Comparison of ENCODE assay signal across 13 cellular contexts in the genomic region with DNA sequence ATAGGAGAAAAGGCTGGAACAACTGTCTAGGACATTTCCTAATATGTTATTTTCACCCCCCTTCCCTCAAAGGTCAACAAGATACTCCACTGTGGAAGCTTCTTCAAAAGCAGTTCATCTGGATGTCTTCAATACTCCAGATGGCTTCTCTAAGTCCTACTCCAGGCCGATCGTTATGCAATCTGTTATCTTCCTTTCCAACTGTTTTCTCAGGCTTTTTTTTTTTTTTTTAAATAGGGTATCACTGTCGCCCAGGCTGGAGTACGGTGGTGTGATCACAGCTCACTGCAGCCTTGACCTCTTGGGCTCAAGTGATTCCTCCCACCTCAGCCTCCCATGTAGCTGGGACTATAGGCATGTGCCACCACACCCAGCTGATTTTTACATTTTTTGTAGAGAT. TPM values are rescaled to one million over a fixed set of nuclear protein-coding genes. Genes with fewer than 3 reads are reported as not detected.
DNase-seq lines count a peak whose midpoint lies in the region; ATAC-seq and TF ChIP-seq lines count a peak whose summit lies in the region.
"Had no signal": no experiment of that assay in that cellular context is flagged by ENCODE, and none has a peak within 500 bp of the region (broad histone marks: within the 10 kb centered on the region; RNA-seq: fewer than 3 reads in every experiment).

No MANE protein-coding gene starts in this region.

- no peaks in the 10 kb centered on the region for H3K27me3 Mint-ChIP-seq in osteocyte (ENCODE audit: unreplicated experiment)

- H3K4me1 ChIP-seq in RWPE2 (ENCODE audit: insufficient read depth, poor library complexity, severe bottlenecking) (peaks cover 50% of the 10 kb centered on the region), esophagus squamous epithelium (peaks cover 31 to 100% (median 62%) of the 10 kb centered on the region in 3 donors)
- H3K4me1 ChIP-seq: BE2C had no signal

- peak overlapping the region; percentile 70 for H3K27ac Mint-ChIP-seq in osteocyte (ENCODE audit: unreplicated experiment)
- H3K27ac Mint-ChIP-seq: activated T-helper 1 cell treated with anti-CD3 and anti-CD28 coated beads, Interleukin-12 subunit alpha, Interleukin-12 subunit beta, Interleukin-2, Interleukin-4 antibody, amounts not matched to agents 30 ng/mL and 10 ng/mL and 1 ng/mL, durations not matched to agents 14 hours and 24 hours and 36 hours had no signal

- H3K36me3 Mint-ChIP-seq in osteocyte (ENCODE audit: unreplicated experiment): peaks cover 2% of the 10 kb centered on the region

- H3K27me3 ChIP-seq in RWPE2 (ENCODE audit: insufficient read depth, poor library complexity, severe bottlenecking) (no peaks in the 10 kb centered on the region), esophagus squamous epithelium (no peaks in the 10 kb centered on the region)
- H3K27me3 ChIP-seq: BE2C had no signal

- H3K36me3 ChIP-seq in RWPE2 (ENCODE audit: low read depth) (no peaks in the 10 kb centered on the region), esophagus squamous epithelium (no peaks in the 10 kb centered on the region)
- H3K36me3 ChIP-seq: BE2C had no signal

- DNase-seq in EH (ENCODE audit: low read depth) (peak; percentile 61), RWPE2 (ENCODE audit: low spot score) (no peak), esophagus squamous epithelium (lab: John Stamatoyannopoulos, UW) (no peak), osteocyte (ENCODE audit: extremely low spot score, unreplicated experiment) (no peak), kidney tubule cell (ENCODE audit: low spot score) (no peak), NCI-H1436 (lab: John Stamatoyannopoulos, UW) (no peak)
- DNase-seq in activated CD4-positive, alpha-beta T cell treated with anti-CD3 and anti-CD28 coated beads, Interleukin-2, amount 50 U/mL, for 1 hour: no peak
- DNase-seq in activated CD4-positive, CD25-positive, alpha-beta regulatory T cell treated with anti-CD3 and anti-CD28 coated beads, Interleukin-2, amount 50 U/mL, for 72 hours: no peak
- DNase-seq: activated CD4-positive, CD25-positive, alpha-beta regulatory T cell; BE2C; NCI-H2081 treated with DMSO at 0.1 percent for 48 hours had no signal

- no peaks in the 10 kb centered on the region for H3K9me3 ChIP-seq in RWPE2 (ENCODE audit: severe bottlenecking)
- no peaks in the 10 kb centered on the region for H3K9me3 ChIP-seq in esophagus squamous epithelium
- H3K9me3 ChIP-seq: BE2C had no signal

- H3K4me1 Mint-ChIP-seq in osteocyte (ENCODE audit: unreplicated experiment): peaks cover 82% of the 10 kb centered on the region

- H3K27ac ChIP-seq in RWPE2 (ENCODE audit: poor library complexity, severe bottlenecking) (peak overlapping the region; percentile 79), esophagus squamous epithelium (peak overlapping the region; percentile 81 to 91 (median 89))

- TF ChIP-seq CTCF in RWPE2 (IDR thresholded peaks at IDR 0.05; ENCODE audit: poor library complexity, severe bottlenecking): no peak
- no peak for TF ChIP-seq CTCF in esophagus squamous epithelium (IDR thresholded peaks at IDR 0.05)
- no peak for TF ChIP-seq CTCF in osteocyte (IDR thresholded peaks at IDR 0.05)

- intact Hi-C loops in esophagus squamous epithelium (cut with DNase I): no loop called here

- TF ChIP-seq POLR2A in esophagus squamous epithelium (IDR thresholded peaks at IDR 0.05): no peak

- ATAC-seq in RWPE2 (ENCODE audit: low read depth): no peak
- ATAC-seq: left lobe of liver had no signal

- no peaks in the 10 kb centered on the region for H3K9me3 Mint-ChIP-seq in osteocyte (ENCODE audit: unreplicated experiment)
- H3K9me3 Mint-ChIP-seq: activated T-helper 1 cell treated with anti-CD3 and anti-CD28 coated beads, Interleukin-12 subunit alpha, Interleukin-12 subunit beta, Interleukin-2, Interleukin-4 antibody, amounts not matched to agents 30 ng/mL and 10 ng/mL and 1 ng/mL, durations not matched to agents 14 hours and 24 hours and 36 hours had no signal

- WGBS in esophagus squamous epithelium, 2 donors: 24 to 30% methylated on average over 4 of the region's 4 CpGs

- H3K4me3 ChIP-seq in RWPE2 (ENCODE audit: severe bottlenecking) (no peak overlapping the region), esophagus squamous epithelium (no peak overlapping the region)

- H3K4me3 Mint-ChIP-seq in osteocyte (ENCODE audit: unreplicated experiment): no peak overlapping the region
- H3K4me3 Mint-ChIP-seq: activated T-helper 1 cell treated with anti-CD3 and anti-CD28 coated beads, Interleukin-12 subunit alpha, Interleukin-12 subunit beta, Interleukin-2, Interleukin-4 antibody, amounts not matched to agents 30 ng/mL and 10 ng/mL and 1 ng/mL, durations not matched to agents 14 hours and 24 hours and 36 hours had no signal

RNA-seq across cellular contexts. Expression of a gene that starts 26.3 kb away (rescaled TPM):
- total RNA-seq in esophagus squamous epithelium (10 to 100 TPM; 20.2 to 39.1 (median 35.6) TPM), osteocyte (38.5 and 38.7 TPM in 2 replicates)
